In the genomic region with DNA sequence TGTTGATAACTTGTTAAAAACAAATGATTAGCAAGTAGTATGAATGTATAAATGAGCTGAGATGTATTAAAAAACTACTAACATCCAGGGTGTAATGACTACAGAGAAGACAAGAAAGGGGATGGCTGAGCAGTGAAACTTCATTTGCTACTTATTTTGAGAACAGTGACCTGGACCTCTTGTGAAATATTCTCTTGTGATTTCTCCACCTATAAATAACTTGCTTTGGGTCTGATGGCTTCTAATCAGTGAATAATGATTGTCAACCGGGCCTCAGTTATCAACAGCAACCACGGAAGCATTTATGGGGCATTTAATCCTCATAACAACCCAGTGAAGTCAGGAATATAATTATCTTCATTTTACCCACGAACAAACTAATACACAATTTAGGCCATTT, we compare ENCODE assay signal across 25 cellular contexts.
"Had no signal": no experiment of that assay in that cellular context is flagged by ENCODE, and none has a peak within 500 bp of the region (broad histone marks: within the 10 kb centered on the region; RNA-seq: fewer than 3 reads in every experiment).

No MANE protein-coding gene starts in this region.

- H3K9me3 ChIP-seq: Peyer's patch had no signal

- H3K27me3 ChIP-seq: Peyer's patch had no signal

- ATAC-seq: activated naive CD4-positive, alpha-beta T cell treated with anti-CD3 and anti-CD28 coated beads, Interleukin-2, amount 50 U/mL, for 72 hours; activated naive CD8-positive, alpha-beta T cell treated with anti-CD3 and anti-CD28 coated beads, Interleukin-2, amount 50 U/mL, for 24 hours; activated T-cell treated with anti-CD3 and anti-CD28 coated beads, Interleukin-2, amount 50 U/mL, for 4 hours; T-helper 17 cell had no signal

- H3K27ac ChIP-seq: Peyer's patch had no signal

- H3K36me3 ChIP-seq: Peyer's patch had no signal

- H3K4me3 ChIP-seq: Peyer's patch had no signal

- DNase-seq: activated CD4-positive, alpha-beta memory T cell treated with anti-CD3 and anti-CD28 coated beads for 36 hours; activated CD4-positive, alpha-beta T cell treated with anti-CD3 and anti-CD28 coated beads, Interleukin-2, amount 10 ng/mL, durations not matched to agents 7 days and 5 days; activated CD4-positive, CD25-positive, alpha-beta regulatory T cell; activated CD8-positive, alpha-beta memory T cell treated with anti-CD3 and anti-CD28 coated beads for 24 hours; activated effector memory CD4-positive, alpha-beta T cell treated with anti-CD3 and anti-CD28 coated beads, Interleukin-2, amount 50 U/mL, for 16 hours; activated naive CD4-positive, alpha-beta T cell treated with Interleukin-2 at 50 U/mL for 16 hours; activated naive CD8-positive, alpha-beta T cell treated with anti-CD3 and anti-CD28 coated beads, Interleukin-2, amount 50 U/mL, for 24 hours; activated T-cell treated with anti-CD3 and anti-CD28 coated beads, Interleukin-2, amount 50 U/mL, for 4 hours; amygdala; KG1; NCI-H1092; NCI-H1417 treated with DMSO at 0.1 percent for 48 hours; NCI-H1694; NCI-H2029; NCI-H2107; NCI-H2171 treated with DMSO at 0.1 percent for 48 hours; NCI-H345; NCI-H510A; NCI-H526 treated with DMSO at 0.1 percent for 48 hours; NCI-H82; Peyer's patch; SIG-M5; T-helper 17 cell; T1000 had no signal

- H3K4me1 ChIP-seq: Peyer's patch had no signal
